In the genomic region with DNA sequence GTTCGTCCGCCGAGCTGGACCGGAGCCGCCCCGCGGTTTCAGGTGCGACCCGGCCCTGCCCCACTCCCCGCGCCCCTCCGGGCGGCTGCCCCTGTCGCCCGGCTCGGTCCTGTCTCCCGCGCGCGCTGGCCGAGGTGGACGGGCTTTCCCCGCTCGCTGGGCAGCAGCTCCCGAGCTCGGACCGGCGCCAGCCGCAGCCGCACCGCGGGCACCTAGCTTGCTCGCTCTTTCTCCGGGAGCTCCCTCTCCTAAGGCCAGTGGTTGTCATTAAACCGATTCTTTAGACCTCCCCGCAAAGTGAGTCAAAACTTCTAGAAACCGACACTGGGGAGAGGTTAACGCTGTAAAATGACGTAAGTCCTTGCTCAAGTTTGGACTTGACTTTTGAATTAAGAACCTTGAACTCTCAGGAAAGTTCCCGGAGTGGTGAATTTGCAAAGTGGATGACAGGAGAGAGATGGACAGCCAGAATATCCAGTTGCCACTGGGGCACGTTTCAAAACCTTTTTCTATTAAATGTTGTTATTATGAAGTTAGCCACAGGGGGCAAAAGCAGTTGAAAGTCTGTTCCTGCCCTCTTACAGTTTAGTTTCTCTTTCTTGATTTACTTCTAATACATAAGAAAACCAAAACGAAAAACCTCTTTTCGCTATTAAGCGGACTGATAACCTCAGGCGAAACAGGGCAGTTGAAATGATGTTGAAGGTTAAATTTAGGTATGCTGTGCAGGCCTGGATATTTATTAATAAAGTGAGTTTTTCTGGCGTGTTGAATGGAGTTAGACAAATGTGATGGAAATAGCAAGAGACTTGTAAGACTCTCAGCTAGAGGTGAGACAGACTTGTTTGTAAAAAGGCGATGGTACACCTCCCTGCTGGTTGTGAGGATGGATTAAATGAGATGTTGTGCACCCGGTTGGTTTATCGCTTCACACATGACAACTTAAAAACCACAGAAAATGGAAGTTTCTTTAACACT, we compare ENCODE assay signal across 8 cellular contexts. TPM values are rescaled to one million over a fixed set of nuclear protein-coding genes. Genes with fewer than 3 reads are reported as not detected.
DNase-seq lines count a peak whose midpoint lies in the region; ATAC-seq and TF ChIP-seq lines count a peak whose summit lies in the region.

No MANE protein-coding gene starts in this region.

- no peaks in the 10 kb centered on the region for H3K9me2 ChIP-seq in neural cell (ENCODE audit: insufficient read depth, low read length)

- peak overlapping the region; percentile 52 for H3K4me2 ChIP-seq in neural cell (ENCODE audit: low read length)

- peak; percentile 83 for DNase-seq in EL
- DNase-seq in RKO (ENCODE audit: low spot score) = peak; percentile 92
- DNase-seq in activated gamma-delta T cell treated with Interleukin-2 at 50 U/mL for 16 hours = peak; percentile 20
- peak; percentile 86 for DNase-seq in fibroblast of villous mesenchyme (ENCODE audit: low read depth)
- peak; percentile 45 for DNase-seq in ureter (ENCODE audit: low spot score)

- no peaks in the 10 kb centered on the region for H3K79me2 ChIP-seq in neural cell (replicated peaks; ENCODE audit: insufficient read depth, low read length)

- TF ChIP-seq CTCF in fibroblast of villous mesenchyme (IDR thresholded peaks at IDR 0.05; ENCODE audit: insufficient read depth, low read depth, low read length) (peak; percentile 52), neural cell (IDR thresholded peaks at IDR 0.05; ENCODE audit: poor library complexity, severe bottlenecking) (peak; percentile 56)

- no peaks in the 10 kb centered on the region for H4K20me1 ChIP-seq in neural cell (ENCODE audit: insufficient read depth)

- H2AFZ ChIP-seq in neural cell (ENCODE audit: low read depth, low read length) = no peak overlapping the region

- H3K36me3 ChIP-seq in HUES6 (ENCODE audit: control insufficient read depth, insufficient read depth, low read length) (no peaks in the 10 kb centered on the region), neural cell (ENCODE audit: insufficient read depth, low read length) (no peaks in the 10 kb centered on the region)

- no peak overlapping the region; the same call in 1 of the 2 replicates for H3K27ac ChIP-seq in HUES6 (ENCODE audit: low read depth, low read length)
- H3K27ac ChIP-seq in neural cell (ENCODE audit: low read length) = no peak overlapping the region

- H3F3A ChIP-seq in neural cell (ENCODE audit: insufficient read depth, low read length, poor library complexity, severe bottlenecking) = peaks cover 8% of the 10 kb centered on the region

- H3K27me3 ChIP-seq in HUES6 (ENCODE audit: control insufficient read depth, insufficient read depth, low read length) (0 out of 2 replicates have a peak, but pooled peaks cover 3% of the 10 kb centered on the region), neural cell (ENCODE audit: insufficient read depth, low read depth, low read length) (no peaks in the 10 kb centered on the region)

- TF ChIP-seq EP300 in neural cell (conservative IDR thresholded peaks at IDR 0.05; ENCODE audit: poor library complexity, severe bottlenecking) = no peak

- peak overlapping the region; percentile 79 for H3K4me3 ChIP-seq in HUES6 (ENCODE audit: low read depth, low read length)
- H3K4me3 ChIP-seq in fibroblast of villous mesenchyme (ENCODE audit: low read depth, low read length) = peak overlapping the region; percentile 92
- H3K4me3 ChIP-seq in neural cell (ENCODE audit: low read length) = peak overlapping the region; percentile 95

- ATAC-seq in GM21529 (IDR thresholded peaks at IDR 0.05; ENCODE audit: unreplicated experiment) = peak; percentile 70

- no peaks in the 10 kb centered on the region for H3K4me1 ChIP-seq in HUES6 (ENCODE audit: control insufficient read depth, insufficient read depth, low read length)

- peaks cover 27% of the 10 kb centered on the region for H3K9me3 ChIP-seq in HUES6 (ENCODE audit: control insufficient read depth, insufficient read depth, low read depth, low read length)
- peaks cover 15% of the 10 kb centered on the region for H3K9me3 ChIP-seq in neural cell (ENCODE audit: low read length)

- no peak for TF ChIP-seq RAD21 in neural cell (conservative IDR thresholded peaks at IDR 0.05)

- H3K9ac ChIP-seq in HUES6 (ENCODE audit: low read length) = peak overlapping the region; percentile 78
- peak overlapping the region; percentile 77 for H3K9ac ChIP-seq in neural cell (ENCODE audit: low read length)

TF ChIP-seq in neural cell, 6 proteins besides CTCF, POLR2A, EP300 and RAD21:
- TF ChIP-seq TAF1 (IDR thresholded peaks at IDR 0.05; ENCODE audit: low read depth) = no peak
- TF ChIP-seq, protein P1, sequence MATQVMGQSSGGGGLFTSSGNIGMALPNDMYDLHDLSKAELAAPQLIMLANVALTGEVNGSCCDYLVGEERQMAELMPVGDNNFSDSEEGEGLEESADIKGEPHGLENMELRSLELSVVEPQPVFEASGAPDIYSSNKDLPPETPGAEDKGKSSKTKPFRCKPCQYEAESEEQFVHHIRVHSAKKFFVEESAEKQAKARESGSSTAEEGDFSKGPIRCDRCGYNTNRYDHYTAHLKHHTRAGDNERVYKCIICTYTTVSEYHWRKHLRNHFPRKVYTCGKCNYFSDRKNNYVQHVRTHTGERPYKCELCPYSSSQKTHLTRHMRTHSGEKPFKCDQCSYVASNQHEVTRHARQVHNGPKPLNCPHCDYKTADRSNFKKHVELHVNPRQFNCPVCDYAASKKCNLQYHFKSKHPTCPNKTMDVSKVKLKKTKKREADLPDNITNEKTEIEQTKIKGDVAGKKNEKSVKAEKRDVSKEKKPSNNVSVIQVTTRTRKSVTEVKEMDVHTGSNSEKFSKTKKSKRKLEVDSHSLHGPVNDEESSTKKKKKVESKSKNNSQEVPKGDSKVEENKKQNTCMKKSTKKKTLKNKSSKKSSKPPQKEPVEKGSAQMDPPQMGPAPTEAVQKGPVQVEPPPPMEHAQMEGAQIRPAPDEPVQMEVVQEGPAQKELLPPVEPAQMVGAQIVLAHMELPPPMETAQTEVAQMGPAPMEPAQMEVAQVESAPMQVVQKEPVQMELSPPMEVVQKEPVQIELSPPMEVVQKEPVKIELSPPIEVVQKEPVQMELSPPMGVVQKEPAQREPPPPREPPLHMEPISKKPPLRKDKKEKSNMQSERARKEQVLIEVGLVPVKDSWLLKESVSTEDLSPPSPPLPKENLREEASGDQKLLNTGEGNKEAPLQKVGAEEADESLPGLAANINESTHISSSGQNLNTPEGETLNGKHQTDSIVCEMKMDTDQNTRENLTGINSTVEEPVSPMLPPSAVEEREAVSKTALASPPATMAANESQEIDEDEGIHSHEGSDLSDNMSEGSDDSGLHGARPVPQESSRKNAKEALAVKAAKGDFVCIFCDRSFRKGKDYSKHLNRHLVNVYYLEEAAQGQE (IDR thresholded peaks at IDR 0.05; ENCODE audit: borderline replicate concordance) = no peak
- TF ChIP-seq MXI1 (conservative IDR thresholded peaks at IDR 0.05; ENCODE audit: poor library complexity, severe bottlenecking) = no peak
- TF ChIP-seq EZH2 (IDR thresholded peaks at IDR 0.05; ENCODE audit: borderline replicate concordance, insufficient read depth, low read length, poor library complexity, severe bottlenecking) = no peak
- TF ChIP-seq SMC3 (conservative IDR thresholded peaks at IDR 0.05; ENCODE audit: poor library complexity) = no peak
- no peak for TF ChIP-seq POLR2AphosphoS5 (IDR thresholded peaks at IDR 0.05)

RNA-seq across cellular contexts. Expression of a gene that starts 0.8 kb away (rescaled TPM):
- 22.9 and 25.9 TPM in 2 replicates for total RNA-seq in fibroblast of villous mesenchyme
- 9.5 and 10.0 TPM in 2 replicates for polyA plus RNA-seq in neural cell
- 9.3 and 9.6 TPM in 2 replicates for polyA minus RNA-seq in neural cell
- total RNA-seq in ureter = 12.5 TPM

Comparison
In these comparisons a context has a peak if more than half of its experiments do, and no peak if none do; other contexts are left out.
1. DNase-seq: peak in every context shown above with its lines; median percentile 92 in RKO; 86 in fibroblast of villous mesenchyme; 83 in EL; 45 in ureter; 20 in activated gamma-delta T cell treated with Interleukin-2 at 50 U/mL for 16 hours.